Comparison of ENCODE assay signal across 11 cellular contexts in the genomic region with DNA sequence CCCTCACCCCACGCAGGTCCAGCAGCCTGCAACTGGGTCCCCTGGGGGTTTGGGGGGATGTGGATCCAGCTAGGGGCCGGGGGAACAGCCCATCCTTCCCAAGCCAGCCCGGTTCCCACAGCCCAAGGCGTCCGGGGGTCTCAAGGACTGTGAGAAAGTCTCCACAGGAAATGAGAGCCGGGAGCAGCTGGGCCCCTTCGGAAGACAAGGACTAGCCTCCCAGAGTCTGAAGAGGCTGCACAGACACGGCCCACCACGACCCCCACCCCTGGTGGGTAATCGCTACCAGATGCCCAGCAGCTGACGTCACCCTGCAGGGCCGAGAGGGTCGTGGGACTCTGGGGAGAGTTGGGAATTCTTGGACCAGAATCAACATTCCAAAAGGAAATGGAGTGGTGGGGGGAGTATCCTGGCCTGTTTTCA. TPM values are rescaled to one million over a fixed set of nuclear protein-coding genes. Genes with fewer than 3 reads are reported as not detected.
A peak's percentile ranks its signal among the peaks of the same experiment; 100 is the strongest.
DNase-seq lines count a peak whose midpoint lies in the region; ATAC-seq and TF ChIP-seq lines count a peak whose summit lies in the region.
"Had no signal": no experiment of that assay in that cellular context is flagged by ENCODE, and none has a peak within 500 bp of the region (broad histone marks: within the 10 kb centered on the region; RNA-seq: fewer than 3 reads in every experiment).

No MANE protein-coding gene starts in this region.

- peaks cover 92% of the 10 kb centered on the region for H3K4me1 Mint-ChIP-seq in activated CD8-positive, alpha-beta T cell treated with anti-CD3 and anti-CD28 coated beads, Interleukin-2, amount 10 ng/mL, durations not matched to agents 7 days and 5 days (ENCODE audit: low read depth)
- H3K4me1 Mint-ChIP-seq in glutamatergic neuron (ENCODE audit: low read depth, unreplicated experiment): peaks cover 31% of the 10 kb centered on the region
- H3K4me1 Mint-ChIP-seq in HFFc6 (ENCODE audit: low read depth): peaks cover 8% of the 10 kb centered on the region

- peak overlapping the region; percentile 44 for H3K4me3 Mint-ChIP-seq in activated CD8-positive, alpha-beta T cell treated with anti-CD3 and anti-CD28 coated beads, Interleukin-2, amount 10 ng/mL, durations not matched to agents 7 days and 5 days
- H3K4me3 Mint-ChIP-seq in glutamatergic neuron (ENCODE audit: unreplicated experiment) (no peak overlapping the region), HFFc6 (no peak overlapping the region)

- no peak overlapping the region for H3K9ac ChIP-seq in rectal smooth muscle tissue (ENCODE audit: low read length)

- H3K4me3 ChIP-seq in rectal smooth muscle tissue (ENCODE audit: low read length) (no peak overlapping the region), ascending aorta (no peak overlapping the region)
- H3K4me3 ChIP-seq: MG63 had no signal

- H3K4me1 ChIP-seq in rectal smooth muscle tissue (ENCODE audit: control insufficient read depth, insufficient read depth, low read length): no peaks in the 10 kb centered on the region
- peaks cover 3 to 8% of the 10 kb centered on the region in 2 donors for H3K4me1 ChIP-seq in ascending aorta

- no peaks in the 10 kb centered on the region for H3K27me3 ChIP-seq in rectal smooth muscle tissue (ENCODE audit: control insufficient read depth, insufficient read depth, low read length)
- no peaks in the 10 kb centered on the region for H3K27me3 ChIP-seq in ascending aorta
- H3K27me3 ChIP-seq: MG63 had no signal

- H3K27ac ChIP-seq in rectal smooth muscle tissue (ENCODE audit: low read depth, low read length) (peak overlapping the region; percentile 16), ascending aorta (peak overlapping the region in 1 of 2 donors; percentile 35)

- no peaks in the 10 kb centered on the region for H3K36me3 ChIP-seq in rectal smooth muscle tissue (ENCODE audit: control insufficient read depth, insufficient read depth, low read length)
- no peaks in the 10 kb centered on the region for H3K36me3 ChIP-seq in ascending aorta
- H3K36me3 ChIP-seq: MG63 had no signal

- no peaks in the 10 kb centered on the region for H3K9me3 Mint-ChIP-seq in activated CD8-positive, alpha-beta T cell treated with anti-CD3 and anti-CD28 coated beads, Interleukin-2, amount 10 ng/mL, durations not matched to agents 7 days and 5 days (ENCODE audit: insufficient read depth)
- H3K9me3 Mint-ChIP-seq in glutamatergic neuron (ENCODE audit: unreplicated experiment): peaks cover 13% of the 10 kb centered on the region
- H3K9me3 Mint-ChIP-seq in HFFc6: no peaks in the 10 kb centered on the region

- H3K27ac Mint-ChIP-seq in activated CD8-positive, alpha-beta T cell treated with anti-CD3 and anti-CD28 coated beads, Interleukin-2, amount 10 ng/mL, durations not matched to agents 7 days and 5 days: peak overlapping the region; percentile 84
- H3K27ac Mint-ChIP-seq in glutamatergic neuron (ENCODE audit: unreplicated experiment) (no peak overlapping the region), HFFc6 (no peak overlapping the region)

- TF ChIP-seq CTCF in glutamatergic neuron (IDR thresholded peaks at IDR 0.05; ENCODE audit: partially characterized antibody, unreplicated experiment): no peak
- no peak for TF ChIP-seq CTCF in HFFc6 (IDR thresholded peaks at IDR 0.05)
- TF ChIP-seq CTCF in ascending aorta (IDR thresholded peaks at IDR 0.05): no peak

- intact Hi-C loops in ascending aorta (cut with DNase I): no loop called here

- H3K36me3 Mint-ChIP-seq in activated CD8-positive, alpha-beta T cell treated with anti-CD3 and anti-CD28 coated beads, Interleukin-2, amount 10 ng/mL, durations not matched to agents 7 days and 5 days (ENCODE audit: low read depth): peaks cover 87% of the 10 kb centered on the region
- H3K36me3 Mint-ChIP-seq in glutamatergic neuron (ENCODE audit: unreplicated experiment) (no peaks in the 10 kb centered on the region), HFFc6 (ENCODE audit: low read depth) (no peaks in the 10 kb centered on the region)

- no peaks in the 10 kb centered on the region for H3K9me3 ChIP-seq in ascending aorta
- H3K9me3 ChIP-seq: MG63 had no signal

- DNase-seq in ELF-1 (ENCODE audit: low read depth, low spot score): peak; percentile 75
- no peak for DNase-seq in activated CD8-positive, alpha-beta T cell treated with anti-CD3 and anti-CD28 coated beads, Interleukin-2, amount 10 ng/mL, durations not matched to agents 7 days and 5 days
- peak; percentile 51 for DNase-seq in glutamatergic neuron
- no peak for DNase-seq in 8988T
- DNase-seq in HFFc6: no peak
- no peak for DNase-seq in ascending aorta (ENCODE audit: low spot score in 2 of 2)
- DNase-seq: foreskin melanocyte, MG63 had no signal

- POLR2A ChIA-PET in activated CD8-positive, alpha-beta T cell treated with anti-CD3 and anti-CD28 coated beads, Interleukin-2, amount 10 ng/mL, durations not matched to agents 7 days and 5 days (lab: Charles Lee): interaction anchor here (0.6 to 2.8 kb wide), 5 partner anchors 8 to 37 kb away, joined by 3 to 9 read pairs (median 6); no protein-coding TSS in a partner anchor

- CTCF ChIA-PET in activated CD8-positive, alpha-beta T cell treated with anti-CD3 and anti-CD28 coated beads, Interleukin-2, amount 10 ng/mL, durations not matched to agents 7 days and 5 days (lab: Charles Lee): interaction anchor here (1.3 to 11.1 kb wide), 6 partner anchors 9 to 178 kb away, joined by 3 to 102 read pairs (median 13); partner anchors contain the start of genes CDK9 and TOR2A

- H3K27me3 Mint-ChIP-seq in activated CD8-positive, alpha-beta T cell treated with anti-CD3 and anti-CD28 coated beads, Interleukin-2, amount 10 ng/mL, durations not matched to agents 7 days and 5 days (ENCODE audit: low read depth): no peaks in the 10 kb centered on the region
- H3K27me3 Mint-ChIP-seq in glutamatergic neuron (ENCODE audit: unreplicated experiment): peaks cover 14% of the 10 kb centered on the region
- H3K27me3 Mint-ChIP-seq in HFFc6 (ENCODE audit: insufficient read depth): peaks cover 20% of the 10 kb centered on the region

- no peak for ATAC-seq in activated CD8-positive, alpha-beta T cell treated with anti-CD3 and anti-CD28 coated beads, Interleukin-2, amount 10 ng/mL, durations not matched to agents 7 days and 5 days
- no peak for ATAC-seq in HG02885 (IDR thresholded peaks at IDR 0.05; ENCODE audit: poor library complexity, unreplicated experiment)

RNA-seq across cellular contexts. Expression of gene SH2D3C, which starts 10.5 kb away (rescaled TPM):
- total RNA-seq in activated CD8-positive, alpha-beta T cell treated with anti-CD3 and anti-CD28 coated beads, Interleukin-2, amount 10 ng/mL, durations not matched to agents 7 days and 5 days: 10 to 100 TPM; 75.6 to 77.5 TPM
- 71.7 TPM for total RNA-seq in glutamatergic neuron (ENCODE audit: unreplicated experiment)
- not detected for total RNA-seq in HFFc6 (2021; fragmentation: NEBNext Ultra II Directional; extraction: Animal tissue kit (Norgen Biotek cat#: 25700))
- 49.5 TPM for total RNA-seq in ascending aorta
- total RNA-seq: Daoy had no signal

RNA-seq across cellular contexts. Expression of gene CDK9, which starts 17.9 kb away (rescaled TPM):
- 100 to 1,000 TPM; 132 to 136 TPM for total RNA-seq in activated CD8-positive, alpha-beta T cell treated with anti-CD3 and anti-CD28 coated beads, Interleukin-2, amount 10 ng/mL, durations not matched to agents 7 days and 5 days
- total RNA-seq in glutamatergic neuron (ENCODE audit: unreplicated experiment) (83.9 TPM), ascending aorta (470 TPM)
- total RNA-seq in HFFc6 (2021; fragmentation: NEBNext Ultra II Directional; extraction: Animal tissue kit (Norgen Biotek cat#: 25700)): 10 to 100 TPM; 52.0 to 61.3 (median 56.2) TPM

RNA-seq across cellular contexts. Expression of gene TOR2A, which starts 32.8 kb away (rescaled TPM):
- total RNA-seq in activated CD8-positive, alpha-beta T cell treated with anti-CD3 and anti-CD28 coated beads, Interleukin-2, amount 10 ng/mL, durations not matched to agents 7 days and 5 days: 10 to 100 TPM; 27.0 to 29.1 TPM
- 27.5 TPM for total RNA-seq in glutamatergic neuron (ENCODE audit: unreplicated experiment)
- 1 to 10 TPM; 6.6 to 8.3 (median 8.1) TPM for total RNA-seq in HFFc6 (2021; fragmentation: NEBNext Ultra II Directional; extraction: Animal tissue kit (Norgen Biotek cat#: 25700))
- total RNA-seq in ascending aorta: not detected

RNA-seq across cellular contexts. Expression of gene FPGS, which starts 34.8 kb away (rescaled TPM):
- 10 to 100 TPM; 91.5 to 98.3 TPM for total RNA-seq in activated CD8-positive, alpha-beta T cell treated with anti-CD3 and anti-CD28 coated beads, Interleukin-2, amount 10 ng/mL, durations not matched to agents 7 days and 5 days
- total RNA-seq in glutamatergic neuron (ENCODE audit: unreplicated experiment) (44.2 TPM), ascending aorta (286 TPM)
- 10 to 100 TPM; 51.9 to 69.2 (median 62.7) TPM for total RNA-seq in HFFc6 (2021; fragmentation: NEBNext Ultra II Directional; extraction: Animal tissue kit (Norgen Biotek cat#: 25700))

RNA-seq across cellular contexts. Expression of gene TTC16, which starts 52.0 kb away (rescaled TPM):
- 1 to 10 TPM; 4.7 to 5.0 TPM for total RNA-seq in activated CD8-positive, alpha-beta T cell treated with anti-CD3 and anti-CD28 coated beads, Interleukin-2, amount 10 ng/mL, durations not matched to agents 7 days and 5 days
- total RNA-seq in glutamatergic neuron (ENCODE audit: unreplicated experiment): not detected
- not detected for total RNA-seq in HFFc6 (2021; fragmentation: NEBNext Ultra II Directional; extraction: Animal tissue kit (Norgen Biotek cat#: 25700))
- not detected for total RNA-seq in ascending aorta

Comparison
In these comparisons a context has a peak if more than half of its experiments do, and no peak if none do; other contexts are left out.
1. DNase-seq: peak in ELF-1 (single experiment) and glutamatergic neuron (single experiment); none in activated CD8-positive, alpha-beta T cell treated with anti-CD3 and anti-CD28 coated beads, Interleukin-2, amount 10 ng/mL, durations not matched to agents 7 days and 5 days (single experiment), 8988T (single experiment), HFFc6 (single experiment) and ascending aorta (0 of 2).
2. RNA of gene SH2D3C, which starts 10.5 kb away (total RNA-seq): 75.6 to 77.5 TPM in activated CD8-positive, alpha-beta T cell treated with anti-CD3 and anti-CD28 coated beads, Interleukin-2, amount 10 ng/mL, durations not matched to agents 7 days and 5 days, 71.7 TPM in glutamatergic neuron (single experiment) and 49.5 TPM in ascending aorta (single experiment); not detected in HFFc6; every median in the first group is over 10 times any median in the second.